Comparison of ENCODE assay signal across 7 cellular contexts in genomic region chr11:10488581-10489443, GRCh38. TPM values are rescaled to one million over a fixed set of nuclear protein-coding genes. Genes with fewer than 3 reads are reported as not detected.
A peak's percentile ranks its signal among the peaks of the same experiment; 100 is the strongest.
DNase-seq lines count a peak whose midpoint lies in the region; ATAC-seq and TF ChIP-seq lines count a peak whose summit lies in the region.

No MANE protein-coding gene starts in this region.

- peaks cover 6% of the 10 kb centered on the region for H3K4me1 ChIP-seq in colonic mucosa

- H3K27me3 ChIP-seq in colonic mucosa, result no peaks in the 10 kb centered on the region

- DNase-seq in GM19240 (ENCODE audit: insufficient read length, low spot score) (peak; percentile 41), colonic mucosa (peak; percentile 82), glutamatergic neuron (no peak), foreskin melanocyte (no peak), EL (no peak)

- H3K9ac ChIP-seq in colonic mucosa (ENCODE audit: low read depth in 2 of 2, low read length in 2 of 2), result peak overlapping the region in 1 of 2 donors; percentile 48

- TF ChIP-seq CTCF in colonic mucosa (IDR thresholded peaks at IDR 0.05) (no peak), glutamatergic neuron (IDR thresholded peaks at IDR 0.05; ENCODE audit: partially characterized antibody, unreplicated experiment) (no peak)

- ATAC-seq in HG03108 (IDR thresholded peaks at IDR 0.05; ENCODE audit: unreplicated experiment), result peak; percentile 59

- H3K4me3 ChIP-seq in colonic mucosa, result no peak overlapping the region

- H3K27ac ChIP-seq in colonic mucosa, result peak overlapping the region; percentile 54

- no peaks in the 10 kb centered on the region for H3K9me3 Mint-ChIP-seq in stimulated activated naive CD8-positive, alpha-beta T cell treated with anti-CD3 and anti-CD28 coated beads, Interleukin-15, Interleukin-2, amounts not matched to agents 100 ng/mL and 50 ng/mL, for 24 hours
- no peaks in the 10 kb centered on the region for H3K9me3 Mint-ChIP-seq in glutamatergic neuron (ENCODE audit: unreplicated experiment)

- H3K9me3 ChIP-seq in colonic mucosa, result no peaks in the 10 kb centered on the region

- H3K4me3 Mint-ChIP-seq in stimulated activated naive CD8-positive, alpha-beta T cell treated with anti-CD3 and anti-CD28 coated beads, Interleukin-15, Interleukin-2, amounts not matched to agents 100 ng/mL and 50 ng/mL, for 24 hours, result no peak overlapping the region
- no peak overlapping the region for H3K4me3 Mint-ChIP-seq in glutamatergic neuron (ENCODE audit: unreplicated experiment)

- no peaks in the 10 kb centered on the region for H3K27me3 Mint-ChIP-seq in stimulated activated naive CD8-positive, alpha-beta T cell treated with anti-CD3 and anti-CD28 coated beads, Interleukin-15, Interleukin-2, amounts not matched to agents 100 ng/mL and 50 ng/mL, for 24 hours
- peaks cover 2% of the 10 kb centered on the region for H3K27me3 Mint-ChIP-seq in glutamatergic neuron (ENCODE audit: unreplicated experiment)

- H3K4me1 Mint-ChIP-seq in stimulated activated naive CD8-positive, alpha-beta T cell treated with anti-CD3 and anti-CD28 coated beads, Interleukin-15, Interleukin-2, amounts not matched to agents 100 ng/mL and 50 ng/mL, for 24 hours (ENCODE audit: low read depth), result peaks cover 27% of the 10 kb centered on the region
- H3K4me1 Mint-ChIP-seq in glutamatergic neuron (ENCODE audit: low read depth, unreplicated experiment), result no peaks in the 10 kb centered on the region

- intact Hi-C loops in colonic mucosa (cut with DNase I), result no loop called here

- H3K36me3 Mint-ChIP-seq in stimulated activated naive CD8-positive, alpha-beta T cell treated with anti-CD3 and anti-CD28 coated beads, Interleukin-15, Interleukin-2, amounts not matched to agents 100 ng/mL and 50 ng/mL, for 24 hours (ENCODE audit: low read depth), result peaks cover 46% of the 10 kb centered on the region
- H3K36me3 Mint-ChIP-seq in glutamatergic neuron (ENCODE audit: unreplicated experiment), result peaks cover 8% of the 10 kb centered on the region

- peak overlapping the region; percentile 86 for H3K27ac Mint-ChIP-seq in stimulated activated naive CD8-positive, alpha-beta T cell treated with anti-CD3 and anti-CD28 coated beads, Interleukin-15, Interleukin-2, amounts not matched to agents 100 ng/mL and 50 ng/mL, for 24 hours
- H3K27ac Mint-ChIP-seq in glutamatergic neuron (ENCODE audit: unreplicated experiment), result no peak overlapping the region

- H3K36me3 ChIP-seq in colonic mucosa, result no peaks in the 10 kb centered on the region

RNA-seq across cellular contexts. Expression of gene AMPD3, which starts 33.7 kb away (rescaled TPM):
- 1 to 10 TPM; 7.9 to 9.7 TPM for total RNA-seq in colonic mucosa
- total RNA-seq in glutamatergic neuron (ENCODE audit: unreplicated experiment), result 0.44 TPM

RNA-seq across cellular contexts. Expression of gene RNF141, which starts 52.2 kb away (rescaled TPM):
- total RNA-seq in colonic mucosa, result 10 to 100 TPM; 24.0 to 39.3 TPM
- 14.2 TPM for total RNA-seq in glutamatergic neuron (ENCODE audit: unreplicated experiment)

Comparison
In these comparisons a context has a peak if more than half of its experiments do, and no peak if none do; other contexts are left out.
1. DNase-seq: peak in GM19240 (single experiment) and colonic mucosa (single experiment); none in glutamatergic neuron (single experiment), foreskin melanocyte (single experiment) and EL (single experiment).